21 cellular contexts compared by ENCODE assay signal in the genomic region with DNA sequence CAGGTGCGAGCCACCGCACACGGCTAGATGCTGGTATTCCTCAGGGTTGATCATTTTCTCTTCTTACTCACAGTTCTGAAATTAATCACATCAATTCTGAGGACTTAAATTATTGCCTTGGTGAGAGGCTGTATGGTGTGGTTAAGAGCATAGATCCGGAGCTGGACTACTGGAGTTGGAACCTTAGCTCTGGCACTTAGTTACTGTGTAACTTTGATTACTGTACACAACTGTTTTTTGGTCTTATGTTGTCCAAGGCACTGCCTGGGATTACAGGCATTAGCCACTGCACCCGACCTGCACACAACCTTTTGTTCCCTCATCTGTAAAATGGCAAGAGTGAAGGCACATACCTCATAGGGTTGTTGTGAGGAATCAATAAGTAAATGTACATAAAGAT. TPM values are rescaled to one million over a fixed set of nuclear protein-coding genes. Genes with fewer than 3 reads are reported as not detected.
A peak's percentile ranks its signal among the peaks of the same experiment; 100 is the strongest.
DNase-seq lines count a peak whose midpoint lies in the region; ATAC-seq, FAIRE-seq and TF ChIP-seq lines count a peak whose summit lies in the region.
"Had no signal": no experiment of that assay in that cellular context is flagged by ENCODE, and none has a peak within 500 bp of the region (broad histone marks: within the 10 kb centered on the region; RNA-seq: fewer than 3 reads in every experiment).

No MANE protein-coding gene starts in this region.

- H3K4me1 ChIP-seq in left ventricle myocardium inferior = peaks cover 32% of the 10 kb centered on the region
- H3K4me1 ChIP-seq in heart left ventricle = peaks cover 0 to 31% (median 11%) of the 10 kb centered on the region in 12 donors
- H3K4me1 ChIP-seq in HepG2 (ENCODE audit: insufficient read depth, low read length) = peaks cover 37% of the 10 kb centered on the region
- H3K4me1 ChIP-seq in neural progenitor cell = peaks cover 4% of the 10 kb centered on the region
- H3K4me1 ChIP-seq in H9 (ENCODE audit: insufficient read depth, low read length) = no peaks in the 10 kb centered on the region; the same call in 1 of the 2 replicates
- H3K4me1 ChIP-seq: BLaER1, Caco-2, HAP-1 had no signal

- H3T11ph ChIP-seq in H9 (ENCODE audit: low read length) = no peak overlapping the region

- H2AFZ ChIP-seq in HepG2 (ENCODE audit: low read length) (no peak overlapping the region), neural progenitor cell (replicated peaks) (no peak overlapping the region), H9 (ENCODE audit: low read length) (no peak overlapping the region)
- H2AFZ ChIP-seq: GM23338 had no signal

- H3K4me2 ChIP-seq in HepG2 (ENCODE audit: low read depth, low read length) = no peak overlapping the region
- no peak overlapping the region for H3K4me2 ChIP-seq in neural progenitor cell
- no peak overlapping the region for H3K4me2 ChIP-seq in H9 (ENCODE audit: insufficient read depth, insufficient read length, low read length)
- H3K4me2 ChIP-seq: BLaER1, GM23338 had no signal

- 95 to 98% (median 97%) methylated on average over 5 of the region's 5 CpGs for WGBS in heart left ventricle, 4 donors
- 40% methylated on average over 5 of the region's 5 CpGs for WGBS in HepG2 (ENCODE audit: low lambda C conversion rate)
- WGBS in H9 (ENCODE audit: extremely low coverage, insufficient read length, low lambda C conversion rate) = no CpG with 5 or more reads among the region's 5 CpGs

- H3K27ac ChIP-seq in left ventricle myocardium inferior (replicated peaks) (peak overlapping the region; percentile 95), heart left ventricle (peak overlapping the region in 2 of 12 donors; percentile 72 to 85), HepG2 (ENCODE audit: extremely low read length, insufficient read depth, low read length) (no peak overlapping the region), neural progenitor cell (no peak overlapping the region), H9 (ENCODE audit: insufficient read length, low read depth, low read length) (no peak overlapping the region)
- H3K27ac ChIP-seq: 22Rv1, BLaER1 had no signal

- H3K79me1 ChIP-seq in H9 (ENCODE audit: insufficient read depth, low read depth, low read length, poor library complexity, severe bottlenecking) = no peaks in the 10 kb centered on the region

- H3K9me3 ChIP-seq in left ventricle myocardium inferior (replicated peaks) (no peaks in the 10 kb centered on the region), heart left ventricle (no peaks in the 10 kb centered on the region), HepG2 (ENCODE audit: low read length) (no peaks in the 10 kb centered on the region), neural progenitor cell (ENCODE audit: low read depth) (no peaks in the 10 kb centered on the region), H9 (ENCODE audit: control insufficient read depth, low read depth, low read length) (no peaks in the 10 kb centered on the region)
- H3K9me3 ChIP-seq: BLaER1, Caco-2, HAP-1 had no signal

- TF ChIP-seq EP300 in HepG2 (IDR thresholded peaks at IDR 0.05; ENCODE audit: low read depth in 2 of 2, low read length in 2 of 2) (no peak), HepG2 (CRISPR knock-in tag; IDR thresholded peaks at IDR 0.05; ENCODE audit: borderline replicate concordance) (no peak)

- ATAC-seq in heart left ventricle = no peak
- 0 out of 3 replicates have a peak, but pooled peaks have one; percentile 21 for ATAC-seq in HepG2
- ATAC-seq in HG02870 (IDR thresholded peaks at IDR 0.05; ENCODE audit: unreplicated experiment) = no peak
- ATAC-seq: CD8-positive, alpha-beta T cell; GM23338 had no signal

- no TSS peak for BruUV-seq in HepG2 (replicated peaks; lab: Mats Ljungman, UMichigan)

- CTCF ChIA-PET in HepG2 (lab: Yijun Ruan, JAX; ENCODE audit: low intra/inter-chr PET ratio, low total read pairs) = no interaction called here

- TF ChIP-seq RAD21 in HepG2 (CRISPR knock-in tag; IDR thresholded peaks at IDR 0.05) = no peak

- intact Hi-C loops in left ventricle myocardium inferior (cut with micrococcal nuclease) (no loop called here), heart left ventricle (cut with DNase I) (no loop called here), HepG2 (cut with micrococcal nuclease; ENCODE audit: unreplicated experiment) (no loop called here)

- H3K23ac ChIP-seq in H9 (ENCODE audit: insufficient read length, low read depth, low read length) = no peak overlapping the region

- no peak overlapping the region for H2AK5ac ChIP-seq in H9 (ENCODE audit: insufficient read length, low read length)

- H3K4me1 Mint-ChIP-seq in neural progenitor cell (peaks cover 4% of the 10 kb centered on the region), H9 (peaks cover 8 to 10% of the 10 kb centered on the region in 2 experiments)
- H3K4me1 Mint-ChIP-seq: CD4-positive, CD25-positive, alpha-beta regulatory T cell had no signal

- H2BK5ac ChIP-seq in H9 (ENCODE audit: insufficient read length, low read length) = no peak overlapping the region

- FAIRE-seq in HepG2 (lab: Jason Lieb, UNC) = no peak
- FAIRE-seq: A204.1, G401.6 had no signal

- H2BK20ac ChIP-seq in H9 (ENCODE audit: low read depth, low read length, poor library complexity, severe bottlenecking) = no peak overlapping the region

- H3F3A ChIP-seq in neural progenitor cell (ENCODE audit: low read depth) = peaks cover 7% of the 10 kb centered on the region

- H3K27ac Mint-ChIP-seq in neural progenitor cell (peak overlapping the region; percentile 70), H9 (no peak overlapping the region)
- H3K27ac Mint-ChIP-seq: B cell; CD4-positive, CD25-positive, alpha-beta regulatory T cell; CD8-positive, alpha-beta T cell; GM23338; HFFc6 had no signal

- no peak overlapping the region for H4K91ac ChIP-seq in H9 (ENCODE audit: insufficient read length, low read depth, low read length)

- TF ChIP-seq CTCF in left ventricle myocardium inferior (IDR thresholded peaks at IDR 0.05; ENCODE audit: borderline replicate concordance) = no peak
- no peak for TF ChIP-seq CTCF in heart left ventricle (IDR thresholded peaks at IDR 0.05)
- no peak for TF ChIP-seq CTCF in HepG2 (CRISPR knock-in tag; IDR thresholded peaks at IDR 0.05)
- TF ChIP-seq CTCF in neural progenitor cell (IDR thresholded peaks at IDR 0.05) = no peak
- TF ChIP-seq CTCF in H9 (conservative IDR thresholded peaks at IDR 0.05) = no peak

- POLR2A ChIA-PET in HepG2 (lab: Yijun Ruan, JAX) = no interaction called here

- no peak overlapping the region for H2BK15ac ChIP-seq in H9 (ENCODE audit: low read depth, low read length)

- H3K18ac ChIP-seq in H9 (ENCODE audit: insufficient read length, low read depth, low read length) = no peak overlapping the region

- H3K56ac ChIP-seq in H9 (ENCODE audit: insufficient read length, low read depth, low read length) = no peak overlapping the region

- DNase-seq in left ventricle myocardium inferior (no peak), heart left ventricle (no peak), HepG2 (ENCODE audit: low spot score) (no peak), neural progenitor cell (ENCODE audit: low spot score) (no peak), midbrain (lab: John Stamatoyannopoulos, UW) (no peak), CD1c-positive myeloid dendritic cell (ENCODE audit: extremely low spot score) (no peak), H9 (no peak)
- DNase-seq: Caco-2; CD4-positive, CD25-positive, alpha-beta regulatory T cell; CD8-positive, alpha-beta T cell; DMS153; DND-41; HFFc6 had no signal

- H2BK120ac ChIP-seq in H9 (ENCODE audit: low read depth, low read length, poor library complexity, severe bottlenecking) = no peak overlapping the region

- no peak overlapping the region for H3K4me3 Mint-ChIP-seq in neural progenitor cell
- H3K4me3 Mint-ChIP-seq in H9 = no peak overlapping the region
- H3K4me3 Mint-ChIP-seq: B cell; CD4-positive, CD25-positive, alpha-beta regulatory T cell; CD8-positive, alpha-beta T cell; GM23338; HFFc6 had no signal

- H3K4ac ChIP-seq in H9 (ENCODE audit: low read depth, low read length) = no peak overlapping the region

- H3K36me3 ChIP-seq in left ventricle myocardium inferior = no peaks in the 10 kb centered on the region
- no peaks in the 10 kb centered on the region for H3K36me3 ChIP-seq in heart left ventricle
- no peaks in the 10 kb centered on the region for H3K36me3 ChIP-seq in HepG2 (replicated peaks in 1 of 2; ENCODE audit: control insufficient read depth in 1 of 2, insufficient read depth in 2 of 2, low read length in 2 of 2)
- no peaks in the 10 kb centered on the region for H3K36me3 ChIP-seq in neural progenitor cell
- H3K36me3 ChIP-seq: BLaER1, HAP-1 had no signal

- H3K27me3 ChIP-seq in left ventricle myocardium inferior (ENCODE audit: low read depth) (no peaks in the 10 kb centered on the region), heart left ventricle (no peaks in the 10 kb centered on the region), HepG2 (ENCODE audit: control insufficient read depth in 1 of 2, insufficient read depth in 2 of 2, low read length in 2 of 2) (no peaks in the 10 kb centered on the region), neural progenitor cell (no peaks in the 10 kb centered on the region), H9 (ENCODE audit: insufficient read depth, low read length) (no peaks in the 10 kb centered on the region)
- H3K27me3 ChIP-seq: BLaER1 had no signal

- H4K8ac ChIP-seq in H9 (replicated peaks; ENCODE audit: insufficient read length, low read depth, low read length) = no peak overlapping the region

- no peak overlapping the region for H3K14ac ChIP-seq in H9 (ENCODE audit: insufficient read depth, low read length)

- H3K9ac ChIP-seq in HepG2 (ENCODE audit: insufficient read depth, low read depth, low read length) (no peak overlapping the region), neural progenitor cell (no peak overlapping the region), H9 (ENCODE audit: extremely low read depth, insufficient read length, low read length) (no peak overlapping the region)
- H3K9ac ChIP-seq: BLaER1 had no signal

- H4K20me1 ChIP-seq in HepG2 (ENCODE audit: insufficient read depth, low read length) (no peaks in the 10 kb centered on the region), neural progenitor cell (ENCODE audit: low read depth) (no peaks in the 10 kb centered on the region), H9 (ENCODE audit: control insufficient read depth, insufficient read depth, insufficient read length) (no peaks in the 10 kb centered on the region)
- H4K20me1 ChIP-seq: BLaER1 had no signal

- no peak overlapping the region for H2BK12ac ChIP-seq in H9 (ENCODE audit: insufficient read length, low read depth, low read length)

- H3K9me3 Mint-ChIP-seq in neural progenitor cell (no peaks in the 10 kb centered on the region), H9 (no peaks in the 10 kb centered on the region; a peak in 1 of 5 replicates)
- H3K9me3 Mint-ChIP-seq: CD4-positive, CD25-positive, alpha-beta regulatory T cell; CD8-positive, alpha-beta T cell; GM23338; HFFc6 had no signal

- no peaks in the 10 kb centered on the region for H3K23me2 ChIP-seq in H9 (ENCODE audit: insufficient read length, low read depth, low read length, poor library complexity, severe bottlenecking)

- H3K27me3 Mint-ChIP-seq in neural progenitor cell (ENCODE audit: insufficient read depth, low read depth) = peaks cover 3% of the 10 kb centered on the region
- no peaks in the 10 kb centered on the region for H3K27me3 Mint-ChIP-seq in H9 (ENCODE audit: low read depth)

- H4K5ac ChIP-seq in H9 (ENCODE audit: insufficient read length, low read depth, low read length) = no peak overlapping the region

- H3K79me2 ChIP-seq in HepG2 (ENCODE audit: insufficient read depth, low read length) (no peaks in the 10 kb centered on the region), neural progenitor cell (ENCODE audit: low read depth) (no peaks in the 10 kb centered on the region), H9 (ENCODE audit: insufficient read depth, low read length) (no peaks in the 10 kb centered on the region)

- in situ Hi-C loops in HepG2 (cut with HindIII; ENCODE audit: extremely low pct_ligation_motif_present, low pct_unique_long_range_greater_than_20kb) = no loop called here

- no peaks in the 10 kb centered on the region for H3K36me3 Mint-ChIP-seq in neural progenitor cell
- no peaks in the 10 kb centered on the region; a peak in 1 of 7 replicates for H3K36me3 Mint-ChIP-seq in H9 (ENCODE audit: insufficient read depth in 1 of 3, low read depth in 3 of 3)
- H3K36me3 Mint-ChIP-seq: CD4-positive, CD25-positive, alpha-beta regulatory T cell; CD8-positive, alpha-beta T cell had no signal

- no peak overlapping the region for H3K4me3 ChIP-seq in left ventricle myocardium inferior
- no peak overlapping the region for H3K4me3 ChIP-seq in heart left ventricle
- H3K4me3 ChIP-seq in HepG2 (replicated peaks in 1 of 3; ENCODE audit: insufficient read depth in 1 of 3, low read depth in 2 of 3, low read length in 3 of 3) = no peak overlapping the region
- H3K4me3 ChIP-seq in neural progenitor cell = no peak overlapping the region
- H3K4me3 ChIP-seq: BLaER1, GM23338, HAP-1 had no signal

- TF ChIP-seq POLR2A in heart left ventricle (IDR thresholded peaks at IDR 0.05) (no peak), HepG2 (IDR thresholded peaks at IDR 0.05; ENCODE audit: insufficient read depth in 1 of 2, low read depth in 2 of 2, low read length in 2 of 2) (no peak)

RNA-seq across cellular contexts. Expression of a gene that starts 25.6 kb away (rescaled TPM):
- total RNA-seq in left ventricle myocardium inferior (59.0 TPM), heart left ventricle (100 to 1,000 TPM in 4 of 9 donors, 10 to 100 TPM in 5; 68.6 to 106 (median 92.8) TPM), HepG2 (2016; rRNA removed; fragmentation: Illumina TruSeq; extraction: Trizol) (92.6 and 127 TPM in 2 replicates), neural progenitor cell (ENCODE audit: low replicate concordance) (123 and 138 TPM in 2 replicates), H9 (2021) (184 and 186 TPM in 2 replicates)
- polyA plus RNA-seq in heart left ventricle (10 to 100 TPM; 27.9 to 36.5 TPM), HepG2 (2011; rRNA removed) (45.0 and 48.3 TPM in 2 replicates)
- 4.4 and 4.8 TPM in 2 replicates for total RNA-seq in HepG2 (2016; cell fraction: cytosol; rRNA removed; fragmentation: Illumina TruSeq; extraction: Trizol; ENCODE audit: low read depth)
- 91.8 and 120 TPM in 2 replicates for total RNA-seq in HepG2 (2016; cell fraction: insoluble cytoplasmic fraction; rRNA removed; fragmentation: Illumina TruSeq; extraction: Trizol)
- total RNA-seq in HepG2 (2016; cell fraction: membrane; rRNA removed; fragmentation: Illumina TruSeq; extraction: Trizol) = 17.0 and 19.1 TPM in 2 replicates
- 65.3 and 66.9 TPM in 2 replicates for total RNA-seq in HepG2 (2016; cell fraction: nucleus; rRNA removed; fragmentation: Illumina TruSeq; extraction: Trizol)
- 24.6 and 36.8 TPM in 2 replicates for polyA plus RNA-seq in HepG2 (2011; cell fraction: cytosol; rRNA removed)
- polyA plus RNA-seq in HepG2 (2011; cell fraction: nucleus; rRNA removed) = 24.7 and 31.6 TPM in 2 replicates
- 42.6 and 51.5 TPM in 2 replicates for polyA plus RNA-seq in HepG2 (2012)
- 2.2 and 2.7 TPM in 2 replicates for polyA plus RNA-seq in HepG2 (2016; cell fraction: cytosol; fragmentation: Illumina TruSeq; extraction: Trizol; ENCODE audit: low read depth)
- 84.9 and 85.0 TPM in 2 replicates for polyA plus RNA-seq in HepG2 (2016; cell fraction: insoluble cytoplasmic fraction; fragmentation: Illumina TruSeq; extraction: Trizol; ENCODE audit: low read depth)
- 6.4 and 7.9 TPM in 2 replicates for polyA plus RNA-seq in HepG2 (2016; cell fraction: membrane; fragmentation: Illumina TruSeq; extraction: Trizol; ENCODE audit: low read depth)
- polyA plus RNA-seq in HepG2 (2016; cell fraction: nucleus; fragmentation: Illumina TruSeq; extraction: Trizol; ENCODE audit: insufficient read depth, low read depth) = 72.6 and 82.4 TPM in 2 replicates
- polyA minus RNA-seq in HepG2 (2011; rRNA and poly(A)+ RNA removed; ENCODE audit: low replicate concordance) = 52.7 and 91.8 TPM in 2 replicates
- 53.5 and 56.4 TPM in 2 replicates for polyA minus RNA-seq in HepG2 (2011; cell fraction: cytosol; rRNA and poly(A)+ RNA removed)
- 36.8 and 66.3 TPM in 2 replicates for polyA minus RNA-seq in HepG2 (2011; cell fraction: nucleus; rRNA and poly(A)+ RNA removed)

RNA-seq across cellular contexts. Expression of a gene that starts 42.7 kb away (rescaled TPM):
- total RNA-seq in left ventricle myocardium inferior = 363 TPM
- 100 to 1,000 TPM; 249 to 706 (median 328) TPM for total RNA-seq in heart left ventricle
- 100 to 1,000 TPM; 236 to 331 TPM for polyA plus RNA-seq in heart left ventricle
- total RNA-seq in HepG2 (2016; rRNA removed; fragmentation: Illumina TruSeq; extraction: Trizol) = 5.5 and 7.2 TPM in 2 replicates
- total RNA-seq in HepG2 (2016; cell fraction: cytosol; rRNA removed; fragmentation: Illumina TruSeq; extraction: Trizol; ENCODE audit: low read depth) = 2.9 and 3.9 TPM in 2 replicates
- total RNA-seq in HepG2 (2016; cell fraction: insoluble cytoplasmic fraction; rRNA removed; fragmentation: Illumina TruSeq; extraction: Trizol) = 6.3 and 7.8 TPM in 2 replicates
- total RNA-seq in HepG2 (2016; cell fraction: membrane; rRNA removed; fragmentation: Illumina TruSeq; extraction: Trizol) = 4.2 TPM in 2 replicates
- 6.1 and 7.9 TPM in 2 replicates for total RNA-seq in HepG2 (2016; cell fraction: nucleus; rRNA removed; fragmentation: Illumina TruSeq; extraction: Trizol)
- 5.6 and 6.8 TPM in 2 replicates for polyA plus RNA-seq in HepG2 (2011; rRNA removed)
- polyA plus RNA-seq in HepG2 (2011; cell fraction: cytosol; rRNA removed) = 4.7 and 5.2 TPM in 2 replicates
- 14.7 and 14.9 TPM in 2 replicates for polyA plus RNA-seq in HepG2 (2011; cell fraction: nucleus; rRNA removed)
- 7.7 and 14.1 TPM in 2 replicates for polyA plus RNA-seq in HepG2 (2012)
- 1.7 and 2.4 TPM in 2 replicates for polyA plus RNA-seq in HepG2 (2016; cell fraction: cytosol; fragmentation: Illumina TruSeq; extraction: Trizol; ENCODE audit: low read depth)
- polyA plus RNA-seq in HepG2 (2016; cell fraction: insoluble cytoplasmic fraction; fragmentation: Illumina TruSeq; extraction: Trizol; ENCODE audit: low read depth) = 14.2 and 15.7 TPM in 2 replicates
- 4.5 and 4.6 TPM in 2 replicates for polyA plus RNA-seq in HepG2 (2016; cell fraction: membrane; fragmentation: Illumina TruSeq; extraction: Trizol; ENCODE audit: low read depth)
- 19.3 and 21.5 TPM in 2 replicates for polyA plus RNA-seq in HepG2 (2016; cell fraction: nucleus; fragmentation: Illumina TruSeq; extraction: Trizol; ENCODE audit: insufficient read depth, low read depth)
- polyA minus RNA-seq in HepG2 (2011; rRNA and poly(A)+ RNA removed; ENCODE audit: low replicate concordance) = 8.3 and 16.3 TPM in 2 replicates
- polyA minus RNA-seq in HepG2 (2011; cell fraction: cytosol; rRNA and poly(A)+ RNA removed) = 6.0 and 8.5 TPM in 2 replicates
- polyA minus RNA-seq in HepG2 (2011; cell fraction: nucleus; rRNA and poly(A)+ RNA removed) = 4.0 and 7.2 TPM in 2 replicates
- 35.0 and 81.1 TPM in 2 replicates for total RNA-seq in neural progenitor cell (ENCODE audit: low replicate concordance)
- 49.9 and 51.6 TPM in 2 replicates for total RNA-seq in H9 (2021)

RNA-seq across cellular contexts. Expression of a gene that starts 49.4 kb away (rescaled TPM):
- 54.6 TPM for total RNA-seq in left ventricle myocardium inferior
- total RNA-seq in heart left ventricle = 10 to 100 TPM; 45.3 to 77.2 (median 52.9) TPM
- 10 to 100 TPM; 40.8 to 89.6 TPM for polyA plus RNA-seq in heart left ventricle
- total RNA-seq in HepG2 (2016; rRNA removed; fragmentation: Illumina TruSeq; extraction: Trizol) = 62.4 and 66.7 TPM in 2 replicates
- 33.8 and 35.1 TPM in 2 replicates for total RNA-seq in HepG2 (2016; cell fraction: cytosol; rRNA removed; fragmentation: Illumina TruSeq; extraction: Trizol; ENCODE audit: low read depth)
- total RNA-seq in HepG2 (2016; cell fraction: insoluble cytoplasmic fraction; rRNA removed; fragmentation: Illumina TruSeq; extraction: Trizol) = 67.4 and 70.9 TPM in 2 replicates
- total RNA-seq in HepG2 (2016; cell fraction: membrane; rRNA removed; fragmentation: Illumina TruSeq; extraction: Trizol) = 51.3 and 59.4 TPM in 2 replicates
- 32.1 and 40.4 TPM in 2 replicates for total RNA-seq in HepG2 (2016; cell fraction: nucleus; rRNA removed; fragmentation: Illumina TruSeq; extraction: Trizol)
- polyA plus RNA-seq in HepG2 (2011; rRNA removed) = 48.0 and 53.7 TPM in 2 replicates
- polyA plus RNA-seq in HepG2 (2011; cell fraction: cytosol; rRNA removed) = 54.6 and 63.8 TPM in 2 replicates
- polyA plus RNA-seq in HepG2 (2011; cell fraction: nucleus; rRNA removed) = 23.5 and 23.9 TPM in 2 replicates
- 39.6 and 48.9 TPM in 2 replicates for polyA plus RNA-seq in HepG2 (2012)
- 32.8 and 40.4 TPM in 2 replicates for polyA plus RNA-seq in HepG2 (2016; cell fraction: cytosol; fragmentation: Illumina TruSeq; extraction: Trizol; ENCODE audit: low read depth)
- polyA plus RNA-seq in HepG2 (2016; cell fraction: insoluble cytoplasmic fraction; fragmentation: Illumina TruSeq; extraction: Trizol; ENCODE audit: low read depth) = 70.8 and 86.6 TPM in 2 replicates
- 45.9 and 53.3 TPM in 2 replicates for polyA plus RNA-seq in HepG2 (2016; cell fraction: membrane; fragmentation: Illumina TruSeq; extraction: Trizol; ENCODE audit: low read depth)
- polyA plus RNA-seq in HepG2 (2016; cell fraction: nucleus; fragmentation: Illumina TruSeq; extraction: Trizol; ENCODE audit: insufficient read depth, low read depth) = 58.4 and 69.5 TPM in 2 replicates
- polyA minus RNA-seq in HepG2 (2011; rRNA and poly(A)+ RNA removed; ENCODE audit: low replicate concordance) = 12.2 and 41.8 TPM in 2 replicates
- 16.1 and 26.3 TPM in 2 replicates for polyA minus RNA-seq in HepG2 (2011; cell fraction: cytosol; rRNA and poly(A)+ RNA removed)
- polyA minus RNA-seq in HepG2 (2011; cell fraction: nucleus; rRNA and poly(A)+ RNA removed) = 10.3 and 14.2 TPM in 2 replicates
- total RNA-seq in neural progenitor cell (ENCODE audit: low replicate concordance) = 44.9 and 69.4 TPM in 2 replicates
- 48.6 and 52.7 TPM in 2 replicates for total RNA-seq in H9 (2021)
